ENCODE assay signal across 1 cellular context in genomic region chr5:141320225-141321169, GRCh38.
A peak's percentile ranks its signal among the peaks of the same experiment; 100 is the strongest.
TF ChIP-seq lines count a peak whose summit lies in the region.

TSS of gene TAF7 (minus strand) at chr5:141320784. CDS start at chr5:141320044, 740 bp downstream.

TF ChIP-seq in WTC11, 78 proteins besides CTCF, POLR2A, EP300 and RAD21 (continued from another document and continues in another):
- no peak for TF ChIP-seq PRDM15 (CRISPR knock-in tag; IDR thresholded peaks at IDR 0.05)
- TF ChIP-seq NR3C1 (CRISPR knock-in tag; conservative IDR thresholded peaks at IDR 0.05; ENCODE audit: low read depth) = no peak
- no peak for TF ChIP-seq ZNF219 (CRISPR knock-in tag; IDR thresholded peaks at IDR 0.05; ENCODE audit: borderline replicate concordance)
- peak; percentile 90; the same call in 1 of the 2 replicates for TF ChIP-seq HMGXB4 (CRISPR knock-in tag; IDR thresholded peaks at IDR 0.05)
- TF ChIP-seq MXD4 (CRISPR knock-in tag; IDR thresholded peaks at IDR 0.05; ENCODE audit: borderline replicate concordance) = no peak
- no peak for TF ChIP-seq ESRRA (CRISPR knock-in tag; IDR thresholded peaks at IDR 0.05; ENCODE audit: borderline replicate concordance)
- TF ChIP-seq ZNF138 (CRISPR knock-in tag; conservative IDR thresholded peaks at IDR 0.05) = no peak
- TF ChIP-seq ZBTB21 (CRISPR knock-in tag; IDR thresholded peaks at IDR 0.05; ENCODE audit: borderline replicate concordance) = no peak
- no peak for TF ChIP-seq SMAD4 (CRISPR knock-in tag; IDR thresholded peaks at IDR 0.05)
- TF ChIP-seq GABPB1 (CRISPR knock-in tag; IDR thresholded peaks at IDR 0.05) = peak; percentile 44; the same call in 1 of the 2 replicates
- TF ChIP-seq OVOL2 (CRISPR knock-in tag; IDR thresholded peaks at IDR 0.05; ENCODE audit: borderline replicate concordance) = no peak
- TF ChIP-seq MLX (CRISPR knock-in tag; IDR thresholded peaks at IDR 0.05) = no peak
- TF ChIP-seq SP1 (CRISPR knock-in tag; conservative IDR thresholded peaks at IDR 0.05) = peak; percentile 77
- no peak for TF ChIP-seq SOX15 (CRISPR knock-in tag; IDR thresholded peaks at IDR 0.05)
- TF ChIP-seq ARID4B (CRISPR knock-in tag; IDR thresholded peaks at IDR 0.05; ENCODE audit: borderline replicate concordance) = peak; percentile 92
- peak; percentile 90 for TF ChIP-seq FOXP1 (CRISPR knock-in tag; IDR thresholded peaks at IDR 0.05; ENCODE audit: borderline replicate concordance)
- no peak for TF ChIP-seq ZMAT4 (CRISPR knock-in tag; IDR thresholded peaks at IDR 0.05)
- 0 out of 2 replicates have a peak, but pooled peaks have one; percentile 28 for TF ChIP-seq NFE2L1 (CRISPR knock-in tag; IDR thresholded peaks at IDR 0.05)
- no peak for TF ChIP-seq ZNF423 (CRISPR knock-in tag; IDR thresholded peaks at IDR 0.05)
- TF ChIP-seq JUN (CRISPR knock-in tag; IDR thresholded peaks at IDR 0.05) = peak; percentile 57; the same call in 1 of the 2 replicates
- peak; percentile 78 for TF ChIP-seq MAX (CRISPR knock-in tag; IDR thresholded peaks at IDR 0.05)
- TF ChIP-seq PREB (CRISPR knock-in tag; IDR thresholded peaks at IDR 0.05; ENCODE audit: borderline replicate concordance) = no peak
- peak; percentile 48 for TF ChIP-seq USF1 (CRISPR knock-in tag; IDR thresholded peaks at IDR 0.05)
- TF ChIP-seq ZNF396 (CRISPR knock-in tag; IDR thresholded peaks at IDR 0.05; ENCODE audit: borderline replicate concordance) = no peak
- no peak for TF ChIP-seq IRF1 (CRISPR knock-in tag; IDR thresholded peaks at IDR 0.05)
- no peak for TF ChIP-seq USF2 (CRISPR knock-in tag; IDR thresholded peaks at IDR 0.05)
- TF ChIP-seq ZNF281 (CRISPR knock-in tag; IDR thresholded peaks at IDR 0.05) = no peak
- TF ChIP-seq CREB1 (CRISPR knock-in tag; IDR thresholded peaks at IDR 0.05) = no peak
- TF ChIP-seq ZBTB43 (CRISPR knock-in tag; IDR thresholded peaks at IDR 0.05) = peak; percentile 79; the same call in 1 of the 2 replicates
- TF ChIP-seq ZNF671 (CRISPR knock-in tag; IDR thresholded peaks at IDR 0.05) = no peak
- TF ChIP-seq ETV6 (CRISPR knock-in tag; IDR thresholded peaks at IDR 0.05) = peak; percentile 64; the same call in 1 of the 2 replicates
- TF ChIP-seq GTF2I (CRISPR knock-in tag; conservative IDR thresholded peaks at IDR 0.05) = no peak
- no peak for TF ChIP-seq FOXK1 (CRISPR knock-in tag; IDR thresholded peaks at IDR 0.05)
- no peak for TF ChIP-seq TCF7 (CRISPR knock-in tag; IDR thresholded peaks at IDR 0.05; ENCODE audit: low read depth)
- peak; percentile 40; the same call in 1 of the 2 replicates for TF ChIP-seq SMAD3 (CRISPR knock-in tag; IDR thresholded peaks at IDR 0.05; ENCODE audit: borderline replicate concordance)
- TF ChIP-seq ZSCAN18 (CRISPR knock-in tag; IDR thresholded peaks at IDR 0.05) = no peak
